In genomic region chr4:10613926-10614478, GRCh38 we compare ENCODE assay signal across 17 cellular contexts.
"Had no signal": no experiment of that assay in that cellular context is flagged by ENCODE, and none has a peak within 500 bp of the region (broad histone marks: within the 10 kb centered on the region; RNA-seq: fewer than 3 reads in every experiment).

No MANE protein-coding gene starts in this region.

- H2AFZ ChIP-seq: hepatocyte had no signal

- H3K79me2 ChIP-seq: hepatocyte had no signal

- H3K27me3 ChIP-seq: esophagus muscularis mucosa, foreskin keratinocyte, gastroesophageal sphincter, heart left ventricle, hepatocyte, left lung had no signal

- H3K4me3 ChIP-seq: coronary artery, dorsolateral prefrontal cortex, esophagus muscularis mucosa, gastroesophageal sphincter, heart left ventricle, hepatocyte, left lung, lower lobe of right lung, mucosa of descending colon had no signal

- H3K9me3 ChIP-seq: esophagus muscularis mucosa, gastroesophageal sphincter, heart left ventricle, left lung, lower lobe of right lung, mucosa of descending colon had no signal

- H3K36me3 ChIP-seq: esophagus muscularis mucosa, gastroesophageal sphincter, heart left ventricle, left lung, lower lobe of right lung had no signal

- H3K27ac ChIP-seq: coronary artery, dorsolateral prefrontal cortex, esophagus muscularis mucosa, foreskin keratinocyte, gastroesophageal sphincter, heart left ventricle, hepatocyte, left lung, lower lobe of right lung had no signal

- H3K4me1 ChIP-seq: gastroesophageal sphincter, heart left ventricle, left lung, lower lobe of right lung had no signal

- H3K4me2 ChIP-seq: hepatocyte had no signal

- ATAC-seq: foreskin keratinocyte, gastroesophageal sphincter, heart left ventricle, left cardiac atrium, left lung, left ventricle myocardium superior, lower lobe of right lung, mucosa of descending colon had no signal

- DNase-seq: dermis blood vessel endothelial cell; dorsolateral prefrontal cortex; effector CD4-positive, alpha-beta T cell; effector memory CD4-positive, alpha-beta T cell; foreskin keratinocyte; heart left ventricle; hypothalamus; left cardiac atrium; left lung; left ventricle myocardium superior; lower lobe of right lung; mesenchymal stem cell; mucosa of descending colon had no signal
